Comparison of ENCODE assay signal across 16 cellular contexts in genomic region chr6:139327038-139327437, GRCh38. TPM values are rescaled to one million over a fixed set of nuclear protein-coding genes. Genes with fewer than 3 reads are reported as not detected.
A peak's percentile ranks its signal among the peaks of the same experiment; 100 is the strongest.
DNase-seq lines count a peak whose midpoint lies in the region; ATAC-seq lines count a peak whose summit lies in the region.
"Had no signal": no experiment of that assay in that cellular context is flagged by ENCODE, and none has a peak within 500 bp of the region (broad histone marks: within the 10 kb centered on the region; RNA-seq: fewer than 3 reads in every experiment).

No MANE protein-coding gene starts in this region.

- DNase-seq in foreskin melanocyte (no peak), epidermal melanocyte (ENCODE audit: insufficient read length, low spot score) (no peak), NCI-H774 (lab: John Stamatoyannopoulos, UW) (no peak), NCI-H2107 treated with DMSO at 0.1 percent for 48 hours (lab: John Stamatoyannopoulos, UW; ENCODE audit: unreplicated experiment) (no peak)
- DNase-seq: activated CD8-positive, alpha-beta memory T cell treated with anti-CD3 and anti-CD28 coated beads, Interleukin-2, amount 50 U/mL, for 4 hours; amniotic stem cell; Caco-2; left ventricle myocardium superior; NCI-H2081; pancreas; Peyer's patch; stimulated activated naive CD4-positive, alpha-beta T cell had no signal

- peak; percentile 71 for ATAC-seq in GM18868 (IDR thresholded peaks at IDR 0.05; ENCODE audit: unreplicated experiment)
- peak; percentile 54 for ATAC-seq in GM21737 (IDR thresholded peaks at IDR 0.05; ENCODE audit: unreplicated experiment)
- ATAC-seq in HG03342 (IDR thresholded peaks at IDR 0.05; ENCODE audit: unreplicated experiment): peak; percentile 37
- ATAC-seq in activated T-helper 17 cell treated with anti-CD3 and anti-CD28 coated beads, Interleukin-2, amount 50 U/mL, for 72 hours (replicated peaks): no peak
- ATAC-seq: left ventricle myocardium superior, pancreas had no signal

- H3K27me3 Mint-ChIP-seq in activated T-helper 17 cell treated with anti-CD3 and anti-CD28 coated beads, Interleukin-2, amount 50 U/mL, for 72 hours: no peaks in the 10 kb centered on the region

- peaks cover 11% of the 10 kb centered on the region for H3K9me3 Mint-ChIP-seq in activated T-helper 17 cell treated with anti-CD3 and anti-CD28 coated beads, Interleukin-2, amount 50 U/mL, for 72 hours

- peak overlapping the region; percentile 6 for H3K27ac Mint-ChIP-seq in activated T-helper 17 cell treated with anti-CD3 and anti-CD28 coated beads, Interleukin-2, amount 50 U/mL, for 72 hours

- H3K4me3 Mint-ChIP-seq in activated T-helper 17 cell treated with anti-CD3 and anti-CD28 coated beads, Interleukin-2, amount 50 U/mL, for 72 hours: no peak overlapping the region

- H3K36me3 Mint-ChIP-seq in activated T-helper 17 cell treated with anti-CD3 and anti-CD28 coated beads, Interleukin-2, amount 50 U/mL, for 72 hours (ENCODE audit: low read depth): no peaks in the 10 kb centered on the region

- H3K4me1 Mint-ChIP-seq in activated T-helper 17 cell treated with anti-CD3 and anti-CD28 coated beads, Interleukin-2, amount 50 U/mL, for 72 hours: peaks cover 23% of the 10 kb centered on the region

RNA-seq across cellular contexts. Expression of gene TXLNB, which starts 35.2 kb away (rescaled TPM):
- total RNA-seq in activated T-helper 17 cell treated with anti-CD3 and anti-CD28 coated beads, Interleukin-2, amount 50 U/mL, for 72 hours: under 1 TPM; 0.24 to 0.37 TPM
- total RNA-seq: Caco-2 had no signal

RNA-seq across cellular contexts. Expression of gene CITED2, which starts 47.4 kb away (rescaled TPM):
- 10 to 100 TPM; 60.9 to 99.4 TPM for total RNA-seq in activated T-helper 17 cell treated with anti-CD3 and anti-CD28 coated beads, Interleukin-2, amount 50 U/mL, for 72 hours
